Comparison of ENCODE assay signal across 10 cellular contexts in the genomic region with DNA sequence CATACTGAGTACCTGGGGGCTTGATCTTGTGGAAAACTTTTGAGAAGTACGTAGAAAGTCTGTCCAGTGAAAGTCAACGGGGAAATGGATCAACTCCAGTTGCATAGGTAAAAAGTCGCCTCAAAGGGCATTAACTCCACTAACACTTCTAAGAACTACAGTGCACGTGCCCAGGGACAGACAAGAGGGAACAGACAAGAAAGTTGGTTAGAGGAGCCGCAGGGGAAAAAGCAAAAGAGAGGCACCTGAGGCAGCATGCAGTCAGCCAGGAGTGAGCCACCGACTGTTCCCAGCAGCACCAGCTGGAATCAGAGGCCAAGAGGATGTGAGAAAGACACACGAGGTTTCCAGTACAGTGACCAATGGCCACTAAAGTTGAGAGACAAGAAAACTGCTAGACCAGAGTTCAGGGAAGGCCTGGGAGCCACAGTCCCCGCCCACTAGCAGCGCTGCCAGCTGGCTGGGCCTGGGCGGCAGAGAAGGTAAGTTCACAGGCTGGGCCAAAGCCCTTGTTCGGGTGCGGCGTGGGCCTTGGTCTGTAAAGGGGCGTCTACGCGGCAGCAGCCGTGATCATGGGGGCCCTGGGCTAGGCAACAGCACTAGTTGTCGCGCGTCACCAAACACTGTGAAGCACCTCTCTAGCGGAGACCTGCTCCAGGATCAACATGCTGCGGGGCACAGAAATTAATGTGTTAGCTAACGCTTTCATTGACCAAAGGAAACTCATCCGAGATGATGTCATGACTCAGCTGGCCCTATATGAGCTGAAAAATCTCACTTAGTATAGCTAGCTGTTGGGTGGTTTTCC. TPM values are rescaled to one million over a fixed set of nuclear protein-coding genes. Genes with fewer than 3 reads are reported as not detected.
A peak's percentile ranks its signal among the peaks of the same experiment; 100 is the strongest.
DNase-seq lines count a peak whose midpoint lies in the region; ATAC-seq lines count a peak whose summit lies in the region.
"Had no signal": no experiment of that assay in that cellular context is flagged by ENCODE, and none has a peak within 500 bp of the region (broad histone marks: within the 10 kb centered on the region; RNA-seq: fewer than 3 reads in every experiment).

No MANE protein-coding gene starts in this region.

- H3K4me1 ChIP-seq in BLaER1 (peaks cover 39% of the 10 kb centered on the region), mesodermal cell (ENCODE audit: control insufficient read depth, insufficient read depth, low read length, poor library complexity, severe bottlenecking) (peaks cover 71% of the 10 kb centered on the region)

- peaks cover 23% of the 10 kb centered on the region for H3K36me3 Mint-ChIP-seq in effector memory CD8-positive, alpha-beta T cell (ENCODE audit: insufficient read depth)

- no peaks in the 10 kb centered on the region for H3K27me3 Mint-ChIP-seq in effector memory CD8-positive, alpha-beta T cell
- H3K27me3 Mint-ChIP-seq: activated naive CD8-positive, alpha-beta T cell treated with anti-CD3 and anti-CD28 coated beads, Interleukin-2, amount 10 ng/mL, durations not matched to agents 7 days and 5 days had no signal

- H3K9me3 ChIP-seq in BLaER1, result 0 out of 2 replicates have a peak, but pooled peaks cover 3% of the 10 kb centered on the region
- H3K9me3 ChIP-seq in mesodermal cell (ENCODE audit: control insufficient read depth, low read length), result no peaks in the 10 kb centered on the region

- H3K36me3 ChIP-seq in BLaER1 (peaks cover 22% of the 10 kb centered on the region), mesodermal cell (ENCODE audit: control insufficient read depth, insufficient read depth, low read length) (peaks cover 48% of the 10 kb centered on the region)

- peaks cover 55 to 63% of the 10 kb centered on the region in 2 donors for H3K4me1 Mint-ChIP-seq in effector memory CD8-positive, alpha-beta T cell (ENCODE audit: low read depth in 2 of 2)

- 85 to 87% methylated on average over 19 to 21 of the region's 24 CpGs for WGBS in mesodermal cell (ENCODE audit: insufficient coverage in 2 of 2), 2 experiments

- peak overlapping the region; percentile 19; the same call in 1 of the 2 replicates for H3K4me2 ChIP-seq in BLaER1

- peak overlapping the region; percentile 37 to 56 for H3K4me3 Mint-ChIP-seq in effector memory CD8-positive, alpha-beta T cell
- H3K4me3 Mint-ChIP-seq: activated naive CD8-positive, alpha-beta T cell treated with anti-CD3 and anti-CD28 coated beads, Interleukin-2, amount 10 ng/mL, durations not matched to agents 7 days and 5 days had no signal

- H3K9ac ChIP-seq in BLaER1, result no peak overlapping the region

- no peak overlapping the region for H3K4me3 ChIP-seq in BLaER1
- H3K4me3 ChIP-seq in mesodermal cell (ENCODE audit: extremely low read depth, insufficient read depth, low read length, poor library complexity, severe bottlenecking), result no peak overlapping the region

- peaks cover 61% of the 10 kb centered on the region for H4K20me1 ChIP-seq in BLaER1

- no peak overlapping the region for H3K27ac ChIP-seq in BLaER1
- H3K27ac ChIP-seq in mesodermal cell (ENCODE audit: low read depth, low read length, severe bottlenecking), result peak overlapping the region; percentile 33

- H3K9me3 Mint-ChIP-seq in effector memory CD8-positive, alpha-beta T cell, result no peaks in the 10 kb centered on the region

- peak; percentile 12 for ATAC-seq in HG03135 (IDR thresholded peaks at IDR 0.05; ENCODE audit: unreplicated experiment)
- peak; percentile 41 for ATAC-seq in effector memory CD8-positive, alpha-beta T cell (replicated peaks)
- no peak for ATAC-seq in HG02763 (IDR thresholded peaks at IDR 0.05; ENCODE audit: unreplicated experiment)

- H3K27me3 ChIP-seq in BLaER1, result no peaks in the 10 kb centered on the region

- H3K27ac Mint-ChIP-seq in effector memory CD8-positive, alpha-beta T cell, result peak overlapping the region; percentile 4 to 92
- H3K27ac Mint-ChIP-seq: activated naive CD8-positive, alpha-beta T cell treated with anti-CD3 and anti-CD28 coated beads, Interleukin-2, amount 10 ng/mL, durations not matched to agents 7 days and 5 days had no signal

- no peak for DNase-seq in effector memory CD8-positive, alpha-beta T cell
- DNase-seq in medulla oblongata (ENCODE audit: extremely low spot score), result no peak
- no peak for DNase-seq in SHP77 treated with DMSO at 0.1 percent for 48 hours (lab: John Stamatoyannopoulos, UW)
- no peak for DNase-seq in KG1 (lab: John Stamatoyannopoulos, UW)
- DNase-seq: activated naive CD8-positive, alpha-beta T cell treated with anti-CD3 and anti-CD28 coated beads, Interleukin-2, amount 10 ng/mL, durations not matched to agents 7 days and 5 days; DMS79 treated with DMSO at 0.1 percent for 48 hours had no signal

RNA-seq across cellular contexts. Expression of a gene that starts 14.0 kb away (rescaled TPM):
- polyA plus RNA-seq in mesodermal cell (2013, experiment 1 of 2), result 2,053 TPM
- 2,142 TPM for polyA plus RNA-seq in mesodermal cell (2013, experiment 2 of 2)
